20 cellular contexts compared by ENCODE assay signal in genomic region chr5:76192837-76193236, GRCh38.
DNase-seq lines count a peak whose midpoint lies in the region; ATAC-seq, FAIRE-seq and TF ChIP-seq lines count a peak whose summit lies in the region.
"Had no signal": no experiment of that assay in that cellular context is flagged by ENCODE, and none has a peak within 500 bp of the region (broad histone marks: within the 10 kb centered on the region; RNA-seq: fewer than 3 reads in every experiment).

No MANE protein-coding gene starts in this region.

- no peaks in the 10 kb centered on the region for H4K20me1 ChIP-seq in GM23338 (replicated peaks; ENCODE audit: insufficient read depth)
- H4K20me1 ChIP-seq: BLaER1 treated with 17β-estradiol and CSF1 and Interleukin-3, amounts not matched to agents 10 nM and 100 nM had no signal

- no peak overlapping the region for H3K4me2 ChIP-seq in GM23338
- H3K4me2 ChIP-seq: BLaER1 treated with 17β-estradiol and CSF1 and Interleukin-3, amounts not matched to agents 10 nM and 100 nM had no signal

- ATAC-seq in GM23338 = no peak
- ATAC-seq: CD8-positive, alpha-beta T cell; HepG2 had no signal

- H3K36me3 ChIP-seq in GM23338 (ENCODE audit: insufficient read depth) = no peaks in the 10 kb centered on the region
- H3K36me3 ChIP-seq: BLaER1 treated with 17β-estradiol and CSF1 and Interleukin-3, amounts not matched to agents 10 nM and 100 nM had no signal

- H3K4me3 Mint-ChIP-seq in GM23338 = no peak overlapping the region
- H3K4me3 Mint-ChIP-seq: B cell; CD8-positive, alpha-beta T cell; IgD-negative memory B cell had no signal

- no peak overlapping the region for H3K4me3 ChIP-seq in GM23338
- H3K4me3 ChIP-seq: BLaER1 treated with 17β-estradiol and CSF1 and Interleukin-3, amounts not matched to agents 10 nM and 100 nM; GM23248 had no signal

- peaks cover 36% of the 10 kb centered on the region for H3K4me1 Mint-ChIP-seq in GM23338
- H3K4me1 Mint-ChIP-seq: B cell, IgD-negative memory B cell had no signal

- H3K9me3 Mint-ChIP-seq in GM23338 = no peaks in the 10 kb centered on the region
- H3K9me3 Mint-ChIP-seq: CD8-positive, alpha-beta T cell had no signal

- H2AFZ ChIP-seq in GM23338 = peak overlapping the region; percentile 25; the same call in 1 of the 2 replicates
- H2AFZ ChIP-seq: GM23248 had no signal

- no peaks in the 10 kb centered on the region for H3F3A ChIP-seq in GM23338 (replicated peaks; ENCODE audit: low read depth)

- H3K9me2 ChIP-seq in GM23338 (ENCODE audit: insufficient read depth) = 0 out of 2 replicates have a peak, but pooled peaks cover 5% of the 10 kb centered on the region

- no peaks in the 10 kb centered on the region for H3K36me3 Mint-ChIP-seq in GM23338 (ENCODE audit: low read depth)
- H3K36me3 Mint-ChIP-seq: CD8-positive, alpha-beta T cell; IgD-negative memory B cell had no signal

- no peaks in the 10 kb centered on the region for H3K27me3 Mint-ChIP-seq in GM23338 (ENCODE audit: insufficient read depth, low read depth, poor library complexity)

- no peak overlapping the region for H3K27ac Mint-ChIP-seq in GM23338
- H3K27ac Mint-ChIP-seq: B cell; CD8-positive, alpha-beta T cell; IgD-negative memory B cell had no signal

- peak; percentile 33 for DNase-seq in D341Med (ENCODE audit: low spot score)
- no peak for DNase-seq in GM23338 (ENCODE audit: low spot score)
- peak; percentile 55 for DNase-seq in NCI-H82 treated with DMSO at 0.1 percent for 48 hours (lab: John Stamatoyannopoulos, UW; ENCODE audit: unreplicated experiment)
- peak; percentile 12 for DNase-seq in cerebellar cortex (ENCODE audit: low spot score)
- no peak for DNase-seq in activated effector memory CD4-positive, alpha-beta T cell treated with anti-CD3 and anti-CD28 coated beads, Interleukin-2, amount 50 U/mL, for 16 hours
- no peak for DNase-seq in D721Med (ENCODE audit: insufficient read length, low spot score)
- DNase-seq in putamen (ENCODE audit: low spot score) = no peak
- no peak for DNase-seq in stimulated activated CD4-positive, alpha-beta T cell treated with anti-CD3 and anti-CD28 coated beads, Interleukin-4, amount 100 ng/mL, for 4 hours
- DNase-seq: Calu3; CD8-positive, alpha-beta T cell; DMS79 treated with DMSO at 0.1 percent for 48 hours; GM23248; H7; KBM-7 had no signal

- no peak for TF ChIP-seq CTCF in GM23338 (conservative IDR thresholded peaks at IDR 0.05; ENCODE audit: low read depth in 2 of 2)
- TF ChIP-seq CTCF in D721Med (IDR thresholded peaks at IDR 0.05; ENCODE audit: insufficient read depth, missing control alignments) = no peak

- H3K27me3 ChIP-seq in GM23338 (ENCODE audit: insufficient read depth) = no peaks in the 10 kb centered on the region
- H3K27me3 ChIP-seq: BLaER1 treated with 17β-estradiol and CSF1 and Interleukin-3, amounts not matched to agents 10 nM and 100 nM had no signal

- H3K27ac ChIP-seq in GM23338 (ENCODE audit: low read depth) = no peak overlapping the region
- H3K27ac ChIP-seq: BLaER1 treated with 17β-estradiol and CSF1 and Interleukin-3, amounts not matched to agents 10 nM and 100 nM; GM23248 had no signal

- no peak for FAIRE-seq in D721Med (lab: Jason Lieb, UNC)
- FAIRE-seq: GM12891, GM19239, HepG2 had no signal

- H3K79me2 ChIP-seq in GM23338 (replicated peaks; ENCODE audit: insufficient read depth) = no peaks in the 10 kb centered on the region

- H3K4me1 ChIP-seq in GM23338 (ENCODE audit: insufficient read depth) = peaks cover 37% of the 10 kb centered on the region
- H3K4me1 ChIP-seq: BLaER1 treated with 17β-estradiol and CSF1 and Interleukin-3, amounts not matched to agents 10 nM and 100 nM had no signal

TF ChIP-seq in GM23338, 12 proteins besides CTCF, POLR2A, EP300 and RAD21 (continues in another document):
- TF ChIP-seq EZH2 (IDR thresholded peaks at IDR 0.05; ENCODE audit: low read depth, unreplicated experiment) = no peak
- no peak for TF ChIP-seq ZNF462 (CRISPR knock-in tag; IDR thresholded peaks at IDR 0.05)
- no peak for TF ChIP-seq STAT1 (IDR thresholded peaks at IDR 0.05; ENCODE audit: unreplicated experiment)
- no peak for TF ChIP-seq NANOG (IDR thresholded peaks at IDR 0.05; ENCODE audit: borderline replicate concordance)
- TF ChIP-seq CREB1 (CRISPR knock-in tag; IDR thresholded peaks at IDR 0.05; ENCODE audit: low read depth) = no peak
- no peak for TF ChIP-seq REST (IDR thresholded peaks at IDR 0.05; ENCODE audit: unreplicated experiment)
- no peak for TF ChIP-seq POLR2AphosphoS5 (IDR thresholded peaks at IDR 0.05; ENCODE audit: low read depth)

Comparison
In these comparisons a context has a peak if more than half of its experiments do, and no peak if none do; other contexts are left out.
1. DNase-seq: peak in D341Med (single experiment), NCI-H82 treated with DMSO at 0.1 percent for 48 hours (single experiment) and cerebellar cortex (single experiment); none in GM23338 (single experiment), activated effector memory CD4-positive, alpha-beta T cell treated with anti-CD3 and anti-CD28 coated beads, Interleukin-2, amount 50 U/mL, for 16 hours (single experiment), D721Med (single experiment), putamen (single experiment) and stimulated activated CD4-positive, alpha-beta T cell treated with anti-CD3 and anti-CD28 coated beads, Interleukin-4, amount 100 ng/mL, for 4 hours (0 of 2).